ENCODE assay signal across 1 cellular context in the genomic region with DNA sequence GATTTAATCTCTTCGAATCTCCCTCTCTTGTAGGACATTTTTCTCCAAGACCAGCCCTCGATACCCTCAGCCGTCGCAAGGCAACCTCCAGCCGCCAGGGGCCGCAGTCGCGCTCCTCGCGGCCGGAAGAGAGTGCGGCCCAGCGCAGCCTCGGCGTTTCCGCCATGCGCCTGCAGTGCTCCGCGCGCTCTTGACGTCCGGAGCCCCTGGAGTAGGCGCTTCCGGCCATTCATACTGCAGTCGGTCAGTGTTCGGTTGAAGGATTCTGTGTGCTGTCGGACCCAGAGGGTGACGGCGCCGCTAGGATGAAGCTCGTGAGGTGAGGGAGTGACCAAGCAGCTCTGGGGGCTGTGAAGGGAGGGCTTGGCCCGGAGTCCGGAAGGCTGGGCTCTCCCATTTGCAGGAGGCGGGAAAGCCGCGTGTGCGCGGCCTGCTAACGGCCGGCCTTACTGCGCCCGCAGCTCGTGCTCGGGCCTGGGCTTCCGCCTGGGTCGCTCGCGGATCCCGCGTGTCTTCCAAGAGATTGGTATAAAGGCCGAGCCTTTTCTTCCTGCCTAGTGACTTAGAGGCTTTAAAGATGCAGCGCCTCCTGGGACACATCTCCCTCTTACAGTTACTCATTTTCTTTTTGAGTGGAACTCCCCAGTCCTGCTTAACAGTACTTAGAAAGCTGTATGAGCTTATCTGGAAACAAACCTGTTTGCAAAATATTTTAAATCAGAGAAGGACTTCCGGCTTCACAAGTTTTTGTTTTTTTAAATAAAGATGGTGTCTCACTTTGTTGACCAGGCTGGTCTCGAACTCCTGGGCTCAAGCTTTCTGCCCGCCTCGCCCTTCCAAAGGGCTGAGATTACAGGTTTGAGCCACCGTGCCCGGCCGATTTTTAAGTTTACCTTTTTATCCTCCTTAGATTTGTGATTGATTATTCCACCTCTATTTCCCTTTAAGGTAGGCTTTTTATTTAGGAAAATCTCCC.
TF ChIP-seq lines count a peak whose summit lies in the region.

A gene (plus strand): TSS at position 190 of the 976 bp plus-strand sequence. CDS start 116 bp downstream, at position 306.

TF ChIP-seq in HepG2, 621 proteins besides CTCF, POLR2A, EP300 and RAD21 (continued from another document):
- TF ChIP-seq TSC22D2 (CRISPR knock-in tag; IDR thresholded peaks at IDR 0.05; ENCODE audit: borderline replicate concordance) (peak; percentile 92), NKX3-1 (CRISPR knock-in tag; IDR thresholded peaks at IDR 0.05) (peak; percentile 98), ZNF180 (CRISPR knock-in tag; IDR thresholded peaks at IDR 0.05; ENCODE audit: borderline replicate concordance, low read depth) (no peak), NR2F6 (IDR thresholded peaks at IDR 0.05) (no peak), NR2F6 (CRISPR knock-in tag; IDR thresholded peaks at IDR 0.05) (peak; percentile 60; the same call in 1 of the 2 replicates), ARID2 (CRISPR knock-in tag; IDR thresholded peaks at IDR 0.05; ENCODE audit: borderline replicate concordance) (peak; percentile 97), KLF12 (CRISPR knock-in tag; IDR thresholded peaks at IDR 0.05; ENCODE audit: borderline replicate concordance) (peak; percentile 79), JUN (CRISPR knock-in tag; IDR thresholded peaks at IDR 0.05) (no peak), ATF7-NPFF (CRISPR knock-in tag; IDR thresholded peaks at IDR 0.05; ENCODE audit: low read depth) (peak; percentile 91), ZNF614 (CRISPR knock-in tag; IDR thresholded peaks at IDR 0.05; ENCODE audit: borderline replicate concordance) (peak; percentile 95), PHF5A (CRISPR knock-in tag; IDR thresholded peaks at IDR 0.05; ENCODE audit: low read depth, unreplicated experiment) (peak; percentile 62), ZNF556 (CRISPR knock-in tag; IDR thresholded peaks at IDR 0.05; ENCODE audit: borderline replicate concordance) (peak; percentile 83; the same call in 1 of the 2 replicates), ZNF235 (CRISPR knock-in tag; IDR thresholded peaks at IDR 0.05; ENCODE audit: borderline replicate concordance) (peak; percentile 58; the same call in 1 of the 2 replicates), ZNF34 (CRISPR knock-in tag; IDR thresholded peaks at IDR 0.05; ENCODE audit: borderline replicate concordance) (peak; percentile 73; the same call in 1 of the 2 replicates), HNF4G (IDR thresholded peaks at IDR 0.05; ENCODE audit: borderline replicate concordance, low read depth, low read length) (no peak), HNF4G (CRISPR knock-in tag; IDR thresholded peaks at IDR 0.05; ENCODE audit: borderline replicate concordance, low read depth) (0 out of 2 replicates have a peak, but pooled peaks have one; percentile 25), ZNF768 (CRISPR knock-in tag; IDR thresholded peaks at IDR 0.05) (peak; percentile 75; the same call in 1 of the 2 replicates), ZNF749 (CRISPR knock-in tag; IDR thresholded peaks at IDR 0.05; ENCODE audit: borderline replicate concordance) (peak; percentile 83; the same call in 1 of the 2 replicates), MYC (CRISPR knock-in tag; IDR thresholded peaks at IDR 0.05; ENCODE audit: borderline replicate concordance) (peak; percentile 100), RAD51 (IDR thresholded peaks at IDR 0.05; ENCODE audit: borderline replicate concordance) (no peak)
- TF ChIP-seq, protein P1, sequence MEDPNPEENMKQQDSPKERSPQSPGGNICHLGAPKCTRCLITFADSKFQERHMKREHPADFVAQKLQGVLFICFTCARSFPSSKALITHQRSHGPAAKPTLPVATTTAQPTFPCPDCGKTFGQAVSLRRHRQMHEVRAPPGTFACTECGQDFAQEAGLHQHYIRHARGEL (CRISPR knock-in tag; IDR thresholded peaks at IDR 0.05) = 0 out of 2 replicates have a peak, but pooled peaks have one; percentile 45
- TF ChIP-seq, protein P2, sequence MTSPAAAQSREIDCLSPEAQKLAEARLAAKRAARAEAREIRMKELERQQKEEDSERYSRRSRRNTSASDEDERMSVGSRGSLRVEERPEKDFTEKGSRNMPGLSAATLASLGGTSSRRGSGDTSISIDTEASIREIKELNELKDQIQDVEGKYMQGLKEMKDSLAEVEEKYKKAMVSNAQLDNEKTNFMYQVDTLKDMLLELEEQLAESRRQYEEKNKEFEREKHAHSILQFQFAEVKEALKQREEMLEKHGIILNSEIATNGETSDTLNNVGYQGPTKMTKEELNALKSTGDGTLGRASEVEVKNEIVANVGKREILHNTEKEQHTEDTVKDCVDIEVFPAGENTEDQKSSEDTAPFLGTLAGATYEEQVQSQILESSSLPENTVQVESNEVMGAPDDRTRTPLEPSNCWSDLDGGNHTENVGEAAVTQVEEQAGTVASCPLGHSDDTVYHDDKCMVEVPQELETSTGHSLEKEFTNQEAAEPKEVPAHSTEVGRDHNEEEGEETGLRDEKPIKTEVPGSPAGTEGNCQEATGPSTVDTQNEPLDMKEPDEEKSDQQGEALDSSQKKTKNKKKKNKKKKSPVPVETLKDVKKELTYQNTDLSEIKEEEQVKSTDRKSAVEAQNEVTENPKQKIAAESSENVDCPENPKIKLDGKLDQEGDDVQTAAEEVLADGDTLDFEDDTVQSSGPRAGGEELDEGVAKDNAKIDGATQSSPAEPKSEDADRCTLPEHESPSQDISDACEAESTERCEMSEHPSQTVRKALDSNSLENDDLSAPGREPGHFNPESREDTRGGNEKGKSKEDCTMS (CRISPR knock-in tag; conservative IDR thresholded peaks at IDR 0.05) = peak; percentile 77; the same call in 1 of the 2 replicates
- TF ChIP-seq, protein P3, sequence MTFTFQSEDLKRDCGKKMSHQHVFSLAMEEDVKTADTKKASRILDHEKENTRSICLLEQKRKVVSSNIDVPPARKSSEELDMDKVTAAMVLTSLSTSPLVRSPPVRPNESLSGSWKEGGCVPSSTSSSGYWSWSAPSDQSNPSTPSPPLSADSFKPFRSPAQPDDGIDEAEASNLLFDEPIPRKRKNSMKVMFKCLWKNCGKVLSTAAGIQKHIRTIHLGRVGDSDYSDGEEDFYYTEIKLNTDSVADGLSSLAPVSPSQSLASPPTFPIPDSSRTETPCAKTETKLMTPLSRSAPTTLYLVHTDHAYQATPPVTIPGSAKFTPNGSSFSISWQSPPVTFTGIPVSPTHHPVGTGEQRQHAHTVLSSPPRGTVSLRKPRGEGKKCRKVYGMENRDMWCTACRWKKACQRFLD (CRISPR knock-in tag; IDR thresholded peaks at IDR 0.05; ENCODE audit: borderline replicate concordance) = peak; percentile 98
- TF ChIP-seq, protein P4, sequence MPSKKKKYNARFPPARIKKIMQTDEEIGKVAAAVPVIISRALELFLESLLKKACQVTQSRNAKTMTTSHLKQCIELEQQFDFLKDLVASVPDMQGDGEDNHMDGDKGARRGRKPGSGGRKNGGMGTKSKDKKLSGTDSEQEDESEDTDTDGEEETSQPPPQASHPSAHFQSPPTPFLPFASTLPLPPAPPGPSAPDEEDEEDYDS (CRISPR knock-in tag; IDR thresholded peaks at IDR 0.05) = peak; percentile 81
- TF ChIP-seq, protein P5, sequence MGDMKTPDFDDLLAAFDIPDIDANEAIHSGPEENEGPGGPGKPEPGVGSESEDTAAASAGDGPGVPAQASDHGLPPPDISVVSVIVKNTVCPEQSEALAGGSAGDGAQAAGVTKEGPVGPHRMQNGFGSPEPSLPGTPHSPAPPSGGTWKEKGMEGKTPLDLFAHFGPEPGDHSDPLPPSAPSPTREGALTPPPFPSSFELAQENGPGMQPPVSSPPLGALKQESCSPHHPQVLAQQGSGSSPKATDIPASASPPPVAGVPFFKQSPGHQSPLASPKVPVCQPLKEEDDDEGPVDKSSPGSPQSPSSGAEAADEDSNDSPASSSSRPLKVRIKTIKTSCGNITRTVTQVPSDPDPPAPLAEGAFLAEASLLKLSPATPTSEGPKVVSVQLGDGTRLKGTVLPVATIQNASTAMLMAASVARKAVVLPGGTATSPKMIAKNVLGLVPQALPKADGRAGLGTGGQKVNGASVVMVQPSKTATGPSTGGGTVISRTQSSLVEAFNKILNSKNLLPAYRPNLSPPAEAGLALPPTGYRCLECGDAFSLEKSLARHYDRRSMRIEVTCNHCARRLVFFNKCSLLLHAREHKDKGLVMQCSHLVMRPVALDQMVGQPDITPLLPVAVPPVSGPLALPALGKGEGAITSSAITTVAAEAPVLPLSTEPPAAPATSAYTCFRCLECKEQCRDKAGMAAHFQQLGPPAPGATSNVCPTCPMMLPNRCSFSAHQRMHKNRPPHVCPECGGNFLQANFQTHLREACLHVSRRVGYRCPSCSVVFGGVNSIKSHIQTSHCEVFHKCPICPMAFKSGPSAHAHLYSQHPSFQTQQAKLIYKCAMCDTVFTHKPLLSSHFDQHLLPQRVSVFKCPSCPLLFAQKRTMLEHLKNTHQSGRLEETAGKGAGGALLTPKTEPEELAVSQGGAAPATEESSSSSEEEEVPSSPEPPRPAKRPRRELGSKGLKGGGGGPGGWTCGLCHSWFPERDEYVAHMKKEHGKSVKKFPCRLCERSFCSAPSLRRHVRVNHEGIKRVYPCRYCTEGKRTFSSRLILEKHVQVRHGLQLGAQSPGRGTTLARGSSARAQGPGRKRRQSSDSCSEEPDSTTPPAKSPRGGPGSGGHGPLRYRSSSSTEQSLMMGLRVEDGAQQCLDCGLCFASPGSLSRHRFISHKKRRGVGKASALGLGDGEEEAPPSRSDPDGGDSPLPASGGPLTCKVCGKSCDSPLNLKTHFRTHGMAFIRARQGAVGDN (CRISPR knock-in tag; IDR thresholded peaks at IDR 0.05) = peak; percentile 99
- TF ChIP-seq, protein P6, sequence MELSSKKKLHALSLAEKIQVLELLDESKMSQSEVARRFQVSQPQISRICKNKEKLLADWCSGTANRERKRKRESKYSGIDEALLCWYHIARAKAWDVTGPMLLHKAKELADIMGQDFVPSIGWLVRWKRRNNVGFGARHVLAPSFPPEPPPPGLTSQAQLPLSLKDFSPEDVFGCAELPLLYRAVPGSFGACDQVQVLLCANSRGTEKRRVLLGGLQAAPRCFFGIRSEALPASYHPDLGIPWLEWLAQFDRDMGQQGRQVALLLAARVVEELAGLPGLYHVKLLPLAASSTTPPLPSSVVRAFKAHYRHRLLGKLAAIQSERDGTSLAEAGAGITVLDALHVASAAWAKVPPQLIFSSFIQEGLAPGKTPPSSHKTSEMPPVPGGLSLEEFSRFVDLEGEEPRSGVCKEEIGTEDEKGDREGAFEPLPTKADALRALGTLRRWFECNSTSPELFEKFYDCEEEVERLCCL (CRISPR knock-in tag; IDR thresholded peaks at IDR 0.05; ENCODE audit: borderline replicate concordance) = peak; percentile 97
- TF ChIP-seq, protein P7, sequence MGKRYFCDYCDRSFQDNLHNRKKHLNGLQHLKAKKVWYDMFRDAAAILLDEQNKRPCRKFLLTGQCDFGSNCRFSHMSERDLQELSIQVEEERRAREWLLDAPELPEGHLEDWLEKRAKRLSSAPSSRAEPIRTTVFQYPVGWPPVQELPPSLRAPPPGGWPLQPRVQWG (CRISPR knock-in tag; IDR thresholded peaks at IDR 0.05; ENCODE audit: borderline replicate concordance, low read depth) = no peak
- TF ChIP-seq, protein P8, sequence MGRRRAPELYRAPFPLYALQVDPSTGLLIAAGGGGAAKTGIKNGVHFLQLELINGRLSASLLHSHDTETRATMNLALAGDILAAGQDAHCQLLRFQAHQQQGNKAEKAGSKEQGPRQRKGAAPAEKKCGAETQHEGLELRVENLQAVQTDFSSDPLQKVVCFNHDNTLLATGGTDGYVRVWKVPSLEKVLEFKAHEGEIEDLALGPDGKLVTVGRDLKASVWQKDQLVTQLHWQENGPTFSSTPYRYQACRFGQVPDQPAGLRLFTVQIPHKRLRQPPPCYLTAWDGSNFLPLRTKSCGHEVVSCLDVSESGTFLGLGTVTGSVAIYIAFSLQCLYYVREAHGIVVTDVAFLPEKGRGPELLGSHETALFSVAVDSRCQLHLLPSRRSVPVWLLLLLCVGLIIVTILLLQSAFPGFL (CRISPR knock-in tag; IDR thresholded peaks at IDR 0.05) = 0 out of 2 replicates have a peak, but pooled peaks have one; percentile 77
- TF ChIP-seq, protein P9, sequence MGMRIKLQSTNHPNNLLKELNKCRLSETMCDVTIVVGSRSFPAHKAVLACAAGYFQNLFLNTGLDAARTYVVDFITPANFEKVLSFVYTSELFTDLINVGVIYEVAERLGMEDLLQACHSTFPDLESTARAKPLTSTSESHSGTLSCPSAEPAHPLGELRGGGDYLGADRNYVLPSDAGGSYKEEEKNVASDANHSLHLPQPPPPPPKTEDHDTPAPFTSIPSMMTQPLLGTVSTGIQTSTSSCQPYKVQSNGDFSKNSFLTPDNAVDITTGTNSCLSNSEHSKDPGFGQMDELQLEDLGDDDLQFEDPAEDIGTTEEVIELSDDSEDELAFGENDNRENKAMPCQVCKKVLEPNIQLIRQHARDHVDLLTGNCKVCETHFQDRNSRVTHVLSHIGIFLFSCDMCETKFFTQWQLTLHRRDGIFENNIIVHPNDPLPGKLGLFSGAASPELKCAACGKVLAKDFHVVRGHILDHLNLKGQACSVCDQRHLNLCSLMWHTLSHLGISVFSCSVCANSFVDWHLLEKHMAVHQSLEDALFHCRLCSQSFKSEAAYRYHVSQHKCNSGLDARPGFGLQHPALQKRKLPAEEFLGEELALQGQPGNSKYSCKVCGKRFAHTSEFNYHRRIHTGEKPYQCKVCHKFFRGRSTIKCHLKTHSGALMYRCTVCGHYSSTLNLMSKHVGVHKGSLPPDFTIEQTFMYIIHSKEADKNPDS (CRISPR knock-in tag; IDR thresholded peaks at IDR 0.05) = peak; percentile 88; the same call in 1 of the 2 replicates
